Comparison of ENCODE assay signal across 18 cellular contexts in the genomic region with DNA sequence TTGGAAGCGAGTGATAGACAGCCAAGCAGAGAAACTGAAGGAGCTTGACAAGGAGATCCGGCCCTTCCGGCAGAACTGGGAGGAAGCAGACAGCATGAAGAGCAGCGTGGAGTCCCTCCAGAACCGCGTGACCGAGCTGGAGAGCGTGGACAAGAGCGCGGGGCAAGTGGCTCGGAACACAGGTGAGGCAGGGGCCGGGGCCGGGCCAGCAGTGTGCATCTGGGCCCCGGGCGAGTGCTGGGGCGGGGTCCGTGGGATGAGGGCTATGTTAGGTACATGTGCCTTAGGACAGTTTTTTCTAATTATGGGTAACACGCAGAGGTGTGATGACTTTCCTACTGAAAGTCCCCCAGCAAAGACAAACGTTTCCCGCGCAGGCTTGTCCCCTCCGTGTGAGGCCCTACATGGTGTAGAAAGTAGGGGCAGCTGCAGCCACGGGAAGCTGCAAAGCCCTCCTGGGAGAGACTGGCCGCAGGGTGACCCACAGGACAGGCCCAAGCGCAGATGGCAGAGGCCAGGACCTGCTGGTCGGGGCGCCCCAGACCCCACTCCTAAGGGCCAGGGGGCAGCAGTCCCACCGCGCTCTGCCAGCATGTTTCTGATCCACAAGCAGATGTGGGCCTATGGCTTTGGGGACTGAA. TPM values are rescaled to one million over a fixed set of nuclear protein-coding genes. Genes with fewer than 3 reads are reported as not detected.
DNase-seq lines count a peak whose midpoint lies in the region; ATAC-seq and TF ChIP-seq lines count a peak whose summit lies in the region.
"Had no signal": no experiment of that assay in that cellular context is flagged by ENCODE, and none has a peak within 500 bp of the region (broad histone marks: within the 10 kb centered on the region; RNA-seq: fewer than 3 reads in every experiment).

No MANE protein-coding gene starts in this region.

- intact Hi-C loops in sciatic nerve (cut with DNase I), result no loop called here
- intact Hi-C loops in natural killer cell (cut with micrococcal nuclease), result no loop called here

- H3K4me3 Mint-ChIP-seq in activated CD8-positive, alpha-beta memory T cell treated with anti-CD3 and anti-CD28 coated beads, Interleukin-2, amount 10 ng/mL, durations not matched to agents 7 days and 5 days, result no peak overlapping the region
- H3K4me3 Mint-ChIP-seq in IgD-negative memory B cell, result peak overlapping the region in 2 of 4 donors; percentile 85 to 89
- H3K4me3 Mint-ChIP-seq in effector memory CD8-positive, alpha-beta T cell, result no peak overlapping the region
- H3K4me3 Mint-ChIP-seq in natural killer cell, result no peak overlapping the region
- no peak overlapping the region for H3K4me3 Mint-ChIP-seq in osteocyte (ENCODE audit: unreplicated experiment)
- H3K4me3 Mint-ChIP-seq: CD4-positive, CD25-positive, alpha-beta regulatory T cell had no signal

- peaks cover 23% of the 10 kb centered on the region for H3K36me3 Mint-ChIP-seq in activated CD8-positive, alpha-beta memory T cell treated with anti-CD3 and anti-CD28 coated beads, Interleukin-2, amount 10 ng/mL, durations not matched to agents 7 days and 5 days
- H3K36me3 Mint-ChIP-seq in IgD-negative memory B cell, result peaks cover 7% of the 10 kb centered on the region
- peaks cover 59% of the 10 kb centered on the region for H3K36me3 Mint-ChIP-seq in effector memory CD8-positive, alpha-beta T cell (ENCODE audit: insufficient read depth)
- peaks cover 7% of the 10 kb centered on the region for H3K36me3 Mint-ChIP-seq in natural killer cell
- H3K36me3 Mint-ChIP-seq in osteocyte (ENCODE audit: unreplicated experiment), result peaks cover 16% of the 10 kb centered on the region

- no peak for DNase-seq in activated CD8-positive, alpha-beta memory T cell treated with anti-CD3 and anti-CD28 coated beads, Interleukin-2, amount 10 ng/mL, durations not matched to agents 7 days and 5 days
- DNase-seq in activated CD8-positive, alpha-beta memory T cell treated with anti-CD3 and anti-CD28 coated beads, Interleukin-2, amount 50 U/mL, for 48 hours, result no peak
- no peak for DNase-seq in effector memory CD8-positive, alpha-beta T cell
- DNase-seq in sciatic nerve (ENCODE audit: low spot score) (peak; percentile 53), natural killer cell (no peak), osteocyte (ENCODE audit: extremely low spot score, unreplicated experiment) (no peak)
- DNase-seq: activated CD4-positive, CD25-positive, alpha-beta regulatory T cell treated with anti-CD3 and anti-CD28 coated beads, Interleukin-2, amount 50 U/mL, for 72 hours; CD4-positive, CD25-positive, alpha-beta regulatory T cell; hippocampal formation; NCI-H1105 treated with DMSO at 0.1 percent for 48 hours; NCI-H526 treated with DMSO at 0.1 percent for 48 hours; SJCRH30; T-helper 9 cell; transverse colon had no signal

- H3K27ac Mint-ChIP-seq in activated CD8-positive, alpha-beta memory T cell treated with anti-CD3 and anti-CD28 coated beads, Interleukin-2, amount 10 ng/mL, durations not matched to agents 7 days and 5 days, result peak overlapping the region; percentile 78
- H3K27ac Mint-ChIP-seq in IgD-negative memory B cell (peak overlapping the region; percentile 50 to 95 (median 84)), natural killer cell (peak overlapping the region in 1 of 2 donors; percentile 51), osteocyte (ENCODE audit: unreplicated experiment) (no peak overlapping the region)
- peak overlapping the region; percentile 16 to 59 for H3K27ac Mint-ChIP-seq in effector memory CD8-positive, alpha-beta T cell

- TF ChIP-seq CTCF in natural killer cell (IDR thresholded peaks at IDR 0.05), result no peak
- TF ChIP-seq CTCF in osteocyte (IDR thresholded peaks at IDR 0.05), result no peak

- ATAC-seq in activated CD8-positive, alpha-beta memory T cell treated with anti-CD3 and anti-CD28 coated beads, Interleukin-2, amount 10 ng/mL, durations not matched to agents 7 days and 5 days, result no peak
- ATAC-seq in effector memory CD8-positive, alpha-beta T cell (replicated peaks), result no peak
- ATAC-seq in sciatic nerve, result no peak
- ATAC-seq in GM21619 (IDR thresholded peaks at IDR 0.05; ENCODE audit: unreplicated experiment), result no peak
- ATAC-seq in natural killer cell, result no peak

- peaks cover 15% of the 10 kb centered on the region for H3K4me1 Mint-ChIP-seq in activated CD8-positive, alpha-beta memory T cell treated with anti-CD3 and anti-CD28 coated beads, Interleukin-2, amount 10 ng/mL, durations not matched to agents 7 days and 5 days
- H3K4me1 Mint-ChIP-seq in IgD-negative memory B cell (peaks cover 31 to 43% (median 32%) of the 10 kb centered on the region in 3 donors), natural killer cell (peaks cover 31% of the 10 kb centered on the region in 2 donors), osteocyte (ENCODE audit: unreplicated experiment) (no peaks in the 10 kb centered on the region)
- peaks cover 16 to 24% of the 10 kb centered on the region in 2 donors for H3K4me1 Mint-ChIP-seq in effector memory CD8-positive, alpha-beta T cell (ENCODE audit: low read depth in 2 of 2)

- H3K9me3 Mint-ChIP-seq in activated CD8-positive, alpha-beta memory T cell treated with anti-CD3 and anti-CD28 coated beads, Interleukin-2, amount 10 ng/mL, durations not matched to agents 7 days and 5 days (ENCODE audit: low read depth), result no peaks in the 10 kb centered on the region
- H3K9me3 Mint-ChIP-seq in IgD-negative memory B cell, result no peaks in the 10 kb centered on the region
- no peaks in the 10 kb centered on the region for H3K9me3 Mint-ChIP-seq in effector memory CD8-positive, alpha-beta T cell
- no peaks in the 10 kb centered on the region for H3K9me3 Mint-ChIP-seq in natural killer cell
- H3K9me3 Mint-ChIP-seq in osteocyte (ENCODE audit: unreplicated experiment), result no peaks in the 10 kb centered on the region
- H3K9me3 Mint-ChIP-seq: CD4-positive, CD25-positive, alpha-beta regulatory T cell had no signal

- H3K27me3 Mint-ChIP-seq in activated CD8-positive, alpha-beta memory T cell treated with anti-CD3 and anti-CD28 coated beads, Interleukin-2, amount 10 ng/mL, durations not matched to agents 7 days and 5 days, result no peaks in the 10 kb centered on the region
- peaks cover 2% of the 10 kb centered on the region for H3K27me3 Mint-ChIP-seq in IgD-negative memory B cell
- no peaks in the 10 kb centered on the region for H3K27me3 Mint-ChIP-seq in effector memory CD8-positive, alpha-beta T cell
- no peaks in the 10 kb centered on the region for H3K27me3 Mint-ChIP-seq in natural killer cell (ENCODE audit: low read depth in 2 of 2)
- H3K27me3 Mint-ChIP-seq in osteocyte (ENCODE audit: unreplicated experiment), result no peaks in the 10 kb centered on the region
- H3K27me3 Mint-ChIP-seq: CD4-positive, CD25-positive, alpha-beta regulatory T cell had no signal

- CTCF ChIA-PET in activated CD8-positive, alpha-beta memory T cell treated with anti-CD3 and anti-CD28 coated beads, Interleukin-2, amount 10 ng/mL, durations not matched to agents 7 days and 5 days (lab: Charles Lee), result interaction anchor here (0.7 kb wide), 1 partner anchor 46 kb away, joined by 3 read pairs; no protein-coding TSS in a partner anchor

RNA-seq across cellular contexts. Expression of gene AMN, which starts 19.1 kb away (rescaled TPM):
- total RNA-seq in activated CD8-positive, alpha-beta memory T cell treated with anti-CD3 and anti-CD28 coated beads, Interleukin-2, amount 10 ng/mL, durations not matched to agents 7 days and 5 days, result under 1 TPM; 0.35 to 0.53 TPM
- 15.0 TPM for polyA plus RNA-seq in IgD-negative memory B cell
- 0.40 TPM for total RNA-seq in sciatic nerve
- total RNA-seq in natural killer cell, result 1 to 10 TPM in 2 of 3 donors, under 1 TPM in 1; 0.24 to 2.4 (median 2.0) TPM
- 0.37 and 0.86 TPM in 2 replicates for total RNA-seq in osteocyte
- total RNA-seq: HT1080, LHCN-M2, SJCRH30 had no signal
